1 cellular context compared by ENCODE assay signal in the genomic region with DNA sequence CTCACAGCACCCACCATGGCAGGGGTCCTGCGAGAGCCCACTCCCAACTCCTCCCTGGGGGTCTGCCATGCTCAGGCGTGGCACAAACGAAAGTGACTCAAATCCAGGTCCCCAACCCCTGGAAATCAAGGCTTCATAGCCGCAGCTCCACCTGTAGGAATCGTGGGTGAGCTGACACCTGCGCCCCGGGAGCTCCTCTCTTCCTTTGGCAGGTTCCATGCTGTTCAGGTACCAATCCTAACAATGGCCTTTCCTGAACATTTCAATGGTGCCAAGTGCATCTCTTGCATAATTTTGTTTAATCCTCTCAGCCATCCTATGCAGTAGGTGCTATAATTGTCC.
TF ChIP-seq lines count a peak whose summit lies in the region.

No MANE protein-coding gene starts in this region.

TF ChIP-seq in GM23338, 12 proteins besides CTCF, POLR2A, EP300 and RAD21 (continued from another document):
- no peak for TF ChIP-seq STAT1 (IDR thresholded peaks at IDR 0.05; ENCODE audit: unreplicated experiment)
